Comparison of ENCODE assay signal across 9 cellular contexts in the genomic region with DNA sequence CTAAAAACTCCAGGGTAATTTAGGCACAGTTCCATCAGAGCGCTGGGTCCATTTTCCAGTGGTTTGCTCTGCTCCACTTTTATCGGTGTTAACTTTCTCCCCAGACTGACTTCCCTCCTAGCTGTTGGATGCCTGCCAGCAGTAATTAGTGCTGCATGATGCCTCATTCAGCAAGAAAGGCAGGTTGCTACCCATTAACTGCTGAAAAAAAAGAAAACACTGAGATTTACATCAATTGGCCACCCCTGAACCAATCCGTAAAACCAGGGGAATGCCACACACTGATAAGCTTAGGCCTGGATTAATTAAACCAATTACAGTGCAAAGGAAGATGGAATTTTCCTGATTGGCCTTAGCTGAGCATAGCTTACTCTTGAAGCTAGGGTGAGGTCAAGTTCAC.
DNase-seq lines count a peak whose midpoint lies in the region; ATAC-seq and TF ChIP-seq lines count a peak whose summit lies in the region.
"Had no signal": no experiment of that assay in that cellular context is flagged by ENCODE, and none has a peak within 500 bp of the region (broad histone marks: within the 10 kb centered on the region; RNA-seq: fewer than 3 reads in every experiment).

No MANE protein-coding gene starts in this region.

- ATAC-seq in GM21717 (IDR thresholded peaks at IDR 0.05; ENCODE audit: unreplicated experiment): no peak

- no peaks in the 10 kb centered on the region for H3K9me3 ChIP-seq in BE2C

- H3K4me3 ChIP-seq in BE2C (ENCODE audit: low read depth, low read length): no peak overlapping the region

- no peaks in the 10 kb centered on the region for H3K36me3 ChIP-seq in BE2C

- no peak for TF ChIP-seq CTCF in BE2C (IDR thresholded peaks at IDR 0.05; ENCODE audit: low read depth, low read length)

- peaks cover 5% of the 10 kb centered on the region; the same call in 1 of the 2 replicates for H3K4me1 ChIP-seq in BE2C

- no peaks in the 10 kb centered on the region for H3K27me3 ChIP-seq in BE2C

- DNase-seq in BE2C (peak; percentile 64), NCI-H1417 (lab: John Stamatoyannopoulos, UW) (peak; percentile 42 to 97 (median 83)), NCI-H82 treated with DMSO at 0.1 percent for 48 hours (lab: John Stamatoyannopoulos, UW; ENCODE audit: unreplicated experiment) (peak; percentile 57), foreskin melanocyte (peak; percentile 4), GM19240 (ENCODE audit: insufficient read length, low spot score) (no peak), hepatic stellate cell (ENCODE audit: low spot score) (no peak)
- DNase-seq in activated CD8-positive, alpha-beta memory T cell treated with anti-CD3 and anti-CD28 coated beads for 24 hours: no peak
- DNase-seq: activated T-cell treated with anti-CD3 and anti-CD28 coated beads for 4 hours had no signal

Comparison
In these comparisons a context has a peak if more than half of its experiments do, and no peak if none do; other contexts are left out.
1. DNase-seq: peak in BE2C (single experiment), NCI-H1417 (3 of 3), NCI-H82 treated with DMSO at 0.1 percent for 48 hours (single experiment) and foreskin melanocyte (single experiment); none in GM19240 (single experiment), activated CD8-positive, alpha-beta memory T cell treated with anti-CD3 and anti-CD28 coated beads for 24 hours (single experiment) and hepatic stellate cell (single experiment).